In the genomic region with DNA sequence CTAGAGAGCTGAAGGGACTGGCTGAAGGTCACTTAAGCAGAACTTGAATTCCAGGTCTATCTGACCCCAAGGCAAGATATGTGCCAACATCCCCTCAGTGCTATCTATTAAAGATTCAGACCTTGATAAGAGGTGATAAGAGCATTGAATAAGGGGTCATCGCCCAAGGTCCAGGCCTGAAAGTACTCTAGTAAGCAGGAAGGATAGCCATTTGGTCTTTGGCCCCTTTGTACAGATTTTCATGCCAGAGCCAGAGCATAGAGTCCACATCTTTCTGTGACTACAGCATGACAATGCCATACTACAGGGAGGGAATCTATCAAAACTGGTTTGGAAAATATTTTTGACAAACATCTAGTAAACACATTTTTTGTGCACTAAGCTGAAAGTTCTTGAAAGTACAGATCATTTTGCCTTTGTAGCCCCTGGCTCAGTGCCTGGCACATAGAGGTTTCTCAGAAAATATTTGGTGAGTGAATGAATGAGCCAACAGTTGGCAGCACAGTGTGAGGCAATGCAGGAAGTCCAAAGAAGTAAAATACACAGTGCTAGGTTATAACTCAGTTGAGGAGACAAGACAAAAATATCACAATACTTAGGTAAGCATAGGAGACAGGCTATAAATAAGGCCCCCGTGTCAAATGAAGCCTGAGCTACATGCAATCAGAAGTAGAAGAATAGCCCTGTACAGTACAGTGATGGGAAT, we compare ENCODE assay signal across 12 cellular contexts. TPM values are rescaled to one million over a fixed set of nuclear protein-coding genes. Genes with fewer than 3 reads are reported as not detected.
DNase-seq lines count a peak whose midpoint lies in the region; ATAC-seq and TF ChIP-seq lines count a peak whose summit lies in the region.
"Had no signal": no experiment of that assay in that cellular context is flagged by ENCODE, and none has a peak within 500 bp of the region (broad histone marks: within the 10 kb centered on the region; RNA-seq: fewer than 3 reads in every experiment).

No MANE protein-coding gene starts in this region.

- H3K79me2 ChIP-seq in PC-9 (ENCODE audit: low read depth), result no peaks in the 10 kb centered on the region

- peak overlapping the region; percentile 6; the same call in 1 of the 2 replicates for H3K4me2 ChIP-seq in PC-9

- H3K4me1 Mint-ChIP-seq in mesothelial cell of epicardium, result no peaks in the 10 kb centered on the region

- no TSS peak for BruUV-seq in PC-9 (replicated peaks; lab: Mats Ljungman, UMichigan)

- H4K20me1 ChIP-seq in PC-9 (ENCODE audit: insufficient read depth), result no peaks in the 10 kb centered on the region

- no peaks in the 10 kb centered on the region for H3K36me3 ChIP-seq in PC-9 (ENCODE audit: low read depth)

- peaks cover 14% of the 10 kb centered on the region for H3F3A ChIP-seq in PC-9 (ENCODE audit: insufficient read depth, low read depth)

- H3K4me3 ChIP-seq in PC-9, result no peak overlapping the region

- no peak overlapping the region for H2AFZ ChIP-seq in PC-9

- POLR2A ChIA-PET in PC-9 (lab: Charles Lee; ENCODE audit: unreplicated experiment), result no interaction called here

- no peaks in the 10 kb centered on the region for H3K27me3 ChIP-seq in PC-9 (ENCODE audit: insufficient read depth, low read depth)

- no peaks in the 10 kb centered on the region for H3K9me2 ChIP-seq in PC-9 (ENCODE audit: insufficient read depth)

- H3K4me1 ChIP-seq in PC-9 (replicated peaks; ENCODE audit: insufficient read depth), result peaks cover 34% of the 10 kb centered on the region

- H3K27me3 Mint-ChIP-seq in mesothelial cell of epicardium (ENCODE audit: low read depth), result peaks cover 15% of the 10 kb centered on the region

- peak; percentile 22 for ATAC-seq in esophagus mucosa
- no peak for ATAC-seq in GM18909 (IDR thresholded peaks at IDR 0.05; ENCODE audit: poor library complexity, unreplicated experiment)
- ATAC-seq: Panc1 had no signal

- H3K4me3 Mint-ChIP-seq in mesothelial cell of epicardium, result no peak overlapping the region

- no peaks in the 10 kb centered on the region for H3K36me3 Mint-ChIP-seq in mesothelial cell of epicardium

- intact Hi-C loops in PC-9 (cut with micrococcal nuclease; ENCODE audit: unreplicated experiment), result no loop called here

- no peak for TF ChIP-seq CTCF in PC-9 (conservative IDR thresholded peaks at IDR 0.05)
- TF ChIP-seq CTCF in mesothelial cell of epicardium (IDR thresholded peaks at IDR 0.05; ENCODE audit: unreplicated experiment), result no peak

- no peak overlapping the region for H3K27ac Mint-ChIP-seq in mesothelial cell of epicardium

- H3K9me3 ChIP-seq in PC-9 (ENCODE audit: insufficient read depth, low read depth), result no peaks in the 10 kb centered on the region; the same call in 1 of the 2 replicates
- H3K9me3 ChIP-seq: Caco-2 had no signal

- CTCF ChIA-PET in PC-9 (lab: Charles Lee), result no interaction called here

- no peaks in the 10 kb centered on the region for H3K9me3 Mint-ChIP-seq in mesothelial cell of epicardium

- peak overlapping the region; percentile 48 for H3K27ac ChIP-seq in PC-9

- DNase-seq in AG20443 (ENCODE audit: low spot score) (peak; percentile 66), PC-9 (peak in 1 of 2 experiments; percentile 73), mucosa of gallbladder (ENCODE audit: low spot score) (peak; percentile 38), mesothelial cell of epicardium (ENCODE audit: low spot score in 2 of 2, unreplicated experiment in 2 of 2) (no peak), HT-29 (ENCODE audit: low spot score) (no peak)
- no peak for DNase-seq in stimulated activated CD4-positive, alpha-beta T cell treated with anti-CD3 and anti-CD28 coated beads, Interleukin-4, amount 100 ng/mL, for 1 hour
- DNase-seq: activated CD4-positive, CD25-positive, alpha-beta regulatory T cell; NCI-H1092 treated with DMSO at 0.1 percent for 48 hours had no signal

RNA-seq across cellular contexts. Expression of a gene that starts 15.1 kb away (rescaled TPM):
- total RNA-seq in PC-9 (2021) (30.7 and 42.2 TPM in 2 replicates), esophagus mucosa (24.4 TPM), mucosa of gallbladder (27.6 TPM), mesothelial cell of epicardium (51.3 to 53.3 TPM (median 51.9 TPM) in 3 replicates)
- total RNA-seq in HT-29 (2014; rRNA removed; shearing (Covaris generic)), result 74.8 and 78.3 TPM in 2 replicates

Comparison
In these comparisons a context has a peak if more than half of its experiments do, and no peak if none do; other contexts are left out.
1. DNase-seq: peak in AG20443 (single experiment) and mucosa of gallbladder (single experiment); none in mesothelial cell of epicardium (0 of 2), stimulated activated CD4-positive, alpha-beta T cell treated with anti-CD3 and anti-CD28 coated beads, Interleukin-4, amount 100 ng/mL, for 1 hour (single experiment) and HT-29 (single experiment).